Comparison of ENCODE assay signal across 8 cellular contexts in genomic region chr10:45374451-45375052, GRCh38. TPM values are rescaled to one million over a fixed set of nuclear protein-coding genes. Genes with fewer than 3 reads are reported as not detected.
DNase-seq lines count a peak whose midpoint lies in the region; ATAC-seq and TF ChIP-seq lines count a peak whose summit lies in the region.

No MANE protein-coding gene starts in this region.

- intact Hi-C loops in colonic mucosa (cut with DNase I): no loop called here

- no peak for TF ChIP-seq CTCF in colonic mucosa (IDR thresholded peaks at IDR 0.05)

- peak overlapping the region; percentile 38 for H3K4me3 ChIP-seq in colonic mucosa
- peak overlapping the region; percentile 35 to 64 for H3K4me3 ChIP-seq in muscle layer of colon (ENCODE audit: low read depth in 1 of 2, low read length in 2 of 2)

- H3K27me3 ChIP-seq in colonic mucosa (peaks cover 25% of the 10 kb centered on the region), muscle layer of colon (ENCODE audit: control insufficient read depth in 1 of 2, insufficient read depth in 2 of 2, low read length in 2 of 2) (peaks cover 4 to 12% of the 10 kb centered on the region in 2 donors)

- H3K4me1 ChIP-seq in colonic mucosa: no peaks in the 10 kb centered on the region
- peaks cover 12% of the 10 kb centered on the region for H3K4me1 ChIP-seq in muscle layer of colon (ENCODE audit: insufficient read depth, low read length)

- no peaks in the 10 kb centered on the region for H3K9me3 ChIP-seq in colonic mucosa
- no peaks in the 10 kb centered on the region for H3K9me3 ChIP-seq in muscle layer of colon (ENCODE audit: low read length)

- H3K27ac ChIP-seq in colonic mucosa (peak overlapping the region; percentile 22), muscle layer of colon (ENCODE audit: low read depth, low read length) (no peak overlapping the region)

- no peaks in the 10 kb centered on the region for H3K36me3 ChIP-seq in colonic mucosa
- H3K36me3 ChIP-seq in muscle layer of colon (ENCODE audit: insufficient read depth, low read length): no peaks in the 10 kb centered on the region

- ATAC-seq in GM18517 (IDR thresholded peaks at IDR 0.05; ENCODE audit: unreplicated experiment): no peak

- in situ Hi-C loops in KBM-7 (cut with MboI; ENCODE audit: low pct_unique_long_range_greater_than_20kb, low sequenced_read_pairs): no loop called here

- H3K9ac ChIP-seq in colonic mucosa (ENCODE audit: low read depth in 2 of 2, low read length in 2 of 2): peak overlapping the region in 1 of 2 donors; percentile 73
- H3K9ac ChIP-seq in muscle layer of colon (ENCODE audit: low read length): no peak overlapping the region

- peak; percentile 24 for DNase-seq in NCI-H82 (lab: John Stamatoyannopoulos, UW)
- DNase-seq in NCI-H82 treated with DMSO at 0.1 percent for 48 hours (lab: John Stamatoyannopoulos, UW; ENCODE audit: unreplicated experiment): no peak
- peak; percentile 48 for DNase-seq in HK-2 (ENCODE audit: unreplicated experiment)
- no peak for DNase-seq in colonic mucosa
- no peak for DNase-seq in putamen (ENCODE audit: low spot score)
- no peak for DNase-seq in KBM-7

RNA-seq across cellular contexts. Expression of gene ALOX5, which starts 0.5 kb away (rescaled TPM):
- 1 to 10 TPM; 6.2 to 6.4 TPM for total RNA-seq in colonic mucosa

RNA-seq across cellular contexts. Expression of gene OR13A1, which starts 59.1 kb away (rescaled TPM):
- total RNA-seq in colonic mucosa: not detected

Comparison
In these comparisons a context has a peak if more than half of its experiments do, and no peak if none do; other contexts are left out.
1. DNase-seq: peak in NCI-H82 (single experiment) and HK-2 (single experiment); none in NCI-H82 treated with DMSO at 0.1 percent for 48 hours (single experiment), colonic mucosa (single experiment), putamen (single experiment) and KBM-7 (single experiment).